ENCODE assay signal across 31 cellular contexts in the genomic region with DNA sequence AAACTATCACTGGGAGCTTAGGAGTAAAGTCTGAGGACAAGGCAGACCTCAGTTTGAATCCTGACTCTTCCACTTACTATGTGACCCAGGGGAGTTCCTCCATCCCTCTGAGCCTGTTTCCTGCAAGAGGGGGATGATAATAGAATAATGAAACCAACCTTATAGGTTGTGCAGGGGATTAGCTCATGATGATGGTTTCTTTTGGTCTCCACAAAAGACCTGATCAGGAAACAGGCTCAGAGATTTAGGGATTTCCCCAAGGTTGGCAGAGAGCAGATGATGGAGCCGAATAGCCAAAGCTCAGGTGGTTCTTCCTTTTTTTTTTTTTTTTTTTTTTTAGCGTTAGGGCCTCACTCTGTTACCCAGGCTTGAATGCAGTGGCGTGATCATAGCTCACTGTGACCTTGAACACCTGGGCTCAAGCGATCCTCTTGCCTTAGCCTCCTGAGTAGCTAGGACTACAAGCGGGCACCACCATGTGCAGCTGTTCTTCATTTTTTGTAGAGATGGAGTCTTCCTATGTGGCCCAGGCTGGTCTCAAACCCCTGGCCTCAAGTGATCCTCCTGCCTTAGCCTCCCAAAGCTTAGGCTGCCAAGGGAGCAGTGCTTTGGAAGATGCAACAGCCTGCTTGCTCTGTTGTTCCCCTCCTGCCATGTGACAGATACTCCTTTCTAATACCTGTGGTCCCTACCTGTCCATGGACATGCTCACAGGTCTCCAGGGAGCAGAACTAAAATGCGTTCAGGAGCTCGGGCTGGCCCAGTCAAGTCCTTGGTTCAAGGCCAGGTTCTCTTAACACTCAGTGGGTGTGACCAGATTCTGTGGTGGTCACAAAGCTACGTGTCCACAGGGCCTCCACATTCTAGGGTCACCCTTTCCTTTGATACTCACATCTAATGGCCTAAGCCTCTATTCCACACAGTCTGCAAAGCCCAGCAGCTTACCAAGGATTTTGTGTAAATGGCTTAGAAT. TPM values are rescaled to one million over a fixed set of nuclear protein-coding genes. Genes with fewer than 3 reads are reported as not detected.
DNase-seq lines count a peak whose midpoint lies in the region; ATAC-seq and TF ChIP-seq lines count a peak whose summit lies in the region.
"Had no signal": no experiment of that assay in that cellular context is flagged by ENCODE, and none has a peak within 500 bp of the region (broad histone marks: within the 10 kb centered on the region; RNA-seq: fewer than 3 reads in every experiment).

No MANE protein-coding gene starts in this region.

- CTCF ChIA-PET in activated CD8-positive, alpha-beta T cell treated with anti-CD3 and anti-CD28 coated beads for 36 hours (lab: Charles Lee): interaction anchor here (1.0 to 2.2 kb wide), 4 partner anchors 9 to 15 kb away, joined by 3 to 18 read pairs (median 3); no protein-coding TSS in a partner anchor
- CTCF ChIA-PET in activated CD8-positive, alpha-beta T cell treated with anti-CD3 and anti-CD28 coated beads, Interleukin-2, amount 10 ng/mL, durations not matched to agents 7 days and 5 days (lab: Charles Lee): interaction anchor here (1.2 to 3.8 kb wide), 3 partner anchors 10 to 51 kb away, joined by 3 to 32 read pairs (median 4); no protein-coding TSS in a partner anchor
- CTCF ChIA-PET in CD4-positive, alpha-beta memory T cell (lab: Charles Lee; ENCODE audit: partially characterized antibody): interaction anchor here (0.6 to 2.9 kb wide), 4 partner anchors 10 to 353 kb away, joined by 3 to 19 read pairs (median 4); a partner anchor contains a TSS

- no peak overlapping the region for H3K4me3 ChIP-seq in CD4-positive, alpha-beta memory T cell (ENCODE audit: low read length in 2 of 2)
- H3K4me3 ChIP-seq: A549, dorsolateral prefrontal cortex, heart right ventricle, spleen had no signal

- no peak for TF ChIP-seq CTCF in activated CD8-positive, alpha-beta T cell treated with anti-CD3 and anti-CD28 coated beads for 36 hours (IDR thresholded peaks at IDR 0.05)

- intact Hi-C loops in activated CD8-positive, alpha-beta T cell treated with anti-CD3 and anti-CD28 coated beads for 36 hours (cut with micrococcal nuclease): no loop called here
- intact Hi-C loops in CD4-positive, alpha-beta memory T cell (cut with micrococcal nuclease): no loop called here

- no peak overlapping the region for H3K27ac ChIP-seq in CD4-positive, alpha-beta memory T cell (ENCODE audit: low read depth, low read length)
- H3K27ac ChIP-seq: A549, dorsolateral prefrontal cortex, heart right ventricle, spleen had no signal

- POLR2A ChIA-PET in activated CD8-positive, alpha-beta T cell treated with anti-CD3 and anti-CD28 coated beads for 36 hours (lab: Charles Lee): interaction anchor here (0.9 to 2.2 kb wide), 11 partner anchors 9 to 44 kb away, joined by 3 to 5 read pairs (median 3); a partner anchor contains a TSS
- POLR2A ChIA-PET in activated CD8-positive, alpha-beta T cell treated with anti-CD3 and anti-CD28 coated beads, Interleukin-2, amount 10 ng/mL, durations not matched to agents 7 days and 5 days (lab: Charles Lee): interaction anchor here (1.3 kb wide), 1 partner anchor 8 kb away, joined by 4 read pairs; no protein-coding TSS in a partner anchor
- POLR2A ChIA-PET in CD4-positive, alpha-beta memory T cell (lab: Charles Lee; ENCODE audit: partially characterized antibody): interaction anchor here (0.6 to 1.6 kb wide), 4 partner anchors 10 to 34 kb away, joined by 3 to 4 read pairs (median 4); a partner anchor contains a TSS
- POLR2A ChIA-PET in activated naive CD8-positive, alpha-beta T cell treated with anti-CD3 and anti-CD28 coated beads, Interleukin-2, amount 10 ng/mL, durations not matched to agents 7 days and 5 days (lab: Charles Lee): interaction anchor here (0.6 to 1.2 kb wide), 4 partner anchors 23 to 1104 kb away, joined by 3 to 6 read pairs (median 3); a partner anchor contains a TSS

- DNase-seq in activated CD8-positive, alpha-beta T cell treated with anti-CD3 and anti-CD28 coated beads for 36 hours: no peak
- DNase-seq in activated CD8-positive, alpha-beta T cell treated with anti-CD3 and anti-CD28 coated beads, Interleukin-2, amount 10 ng/mL, durations not matched to agents 7 days and 5 days: no peak
- no peak for DNase-seq in CD4-positive, alpha-beta memory T cell
- DNase-seq in activated naive CD8-positive, alpha-beta T cell treated with anti-CD3 and anti-CD28 coated beads, Interleukin-2, amount 10 ng/mL, durations not matched to agents 7 days and 5 days: no peak
- DNase-seq in stimulated activated naive CD8-positive, alpha-beta T cell treated with anti-CD3 and anti-CD28 coated beads, Interleukin-15, Interleukin-2, amounts not matched to agents 100 U/mL and 50 U/mL, for 24 hours: no peak
- DNase-seq in DMS79 (lab: John Stamatoyannopoulos, UW) (no peak), NCI-H2081 treated with DMSO at 0.1 percent for 48 hours (lab: John Stamatoyannopoulos, UW) (no peak)
- DNase-seq: activated CD4-positive, alpha-beta T cell treated with anti-CD3 and anti-CD28 coated beads for 4 hours; activated CD8-positive, alpha-beta memory T cell treated with anti-CD3 and anti-CD28 coated beads, Interleukin-2, amount 10 ng/mL, durations not matched to agents 7 days and 5 days; amniotic stem cell; CD8-positive, alpha-beta memory T cell; DMS 273 treated with DMSO at 0.1 percent for 48 hours; dorsolateral prefrontal cortex; EL; GOT3; heart right ventricle; HFFc6; kidney; left ventricle myocardium superior; NCI-H146; NCI-H2107; NCI-H748 treated with DMSO at 0.1 percent for 48 hours; right cardiac atrium; SHP77; spleen; stimulated activated CD8-positive, alpha-beta memory T cell treated with anti-CD3 and anti-CD28 coated beads, Interleukin-4, amount 100 ng/mL, for 48 hours had no signal

- H3K27ac Mint-ChIP-seq in activated CD8-positive, alpha-beta T cell treated with anti-CD3 and anti-CD28 coated beads for 36 hours: peak overlapping the region; percentile 72
- no peak overlapping the region for H3K27ac Mint-ChIP-seq in activated CD8-positive, alpha-beta T cell treated with anti-CD3 and anti-CD28 coated beads, Interleukin-2, amount 10 ng/mL, durations not matched to agents 7 days and 5 days
- H3K27ac Mint-ChIP-seq in CD4-positive, alpha-beta memory T cell: peak overlapping the region in 4 of 7 donors; percentile 19 to 73 (median 66)
- H3K27ac Mint-ChIP-seq in activated naive CD8-positive, alpha-beta T cell treated with anti-CD3 and anti-CD28 coated beads, Interleukin-2, amount 10 ng/mL, durations not matched to agents 7 days and 5 days: peak overlapping the region; percentile 14
- H3K27ac Mint-ChIP-seq: activated CD8-positive, alpha-beta memory T cell treated with anti-CD3 and anti-CD28 coated beads, Interleukin-2, amount 10 ng/mL, durations not matched to agents 7 days and 5 days; HFFc6; T-helper 2 cell treated with Interferon-gamma antibody and Interleukin-4, amounts not matched to agents 5 μg/mL and 100 μg/mL, for 36 hours had no signal

- no peak overlapping the region for H3K4me3 Mint-ChIP-seq in activated CD8-positive, alpha-beta T cell treated with anti-CD3 and anti-CD28 coated beads for 36 hours
- H3K4me3 Mint-ChIP-seq in activated CD8-positive, alpha-beta T cell treated with anti-CD3 and anti-CD28 coated beads, Interleukin-2, amount 10 ng/mL, durations not matched to agents 7 days and 5 days: no peak overlapping the region
- H3K4me3 Mint-ChIP-seq in CD4-positive, alpha-beta memory T cell: no peak overlapping the region
- no peak overlapping the region for H3K4me3 Mint-ChIP-seq in activated naive CD8-positive, alpha-beta T cell treated with anti-CD3 and anti-CD28 coated beads, Interleukin-2, amount 10 ng/mL, durations not matched to agents 7 days and 5 days
- H3K4me3 Mint-ChIP-seq: activated CD8-positive, alpha-beta memory T cell treated with anti-CD3 and anti-CD28 coated beads, Interleukin-2, amount 10 ng/mL, durations not matched to agents 7 days and 5 days; CD8-positive, alpha-beta memory T cell; HFFc6; IgD-negative memory B cell; T-helper 2 cell treated with Interferon-gamma antibody and Interleukin-4, amounts not matched to agents 5 μg/mL and 100 μg/mL, for 36 hours; type B pancreatic cell had no signal

- peaks cover 26% of the 10 kb centered on the region for H3K36me3 ChIP-seq in CD4-positive, alpha-beta memory T cell (ENCODE audit: insufficient read depth, low read length)

- no peaks in the 10 kb centered on the region for H3K4me1 ChIP-seq in CD4-positive, alpha-beta memory T cell (ENCODE audit: insufficient read depth, low read length)
- H3K4me1 ChIP-seq: A549, heart right ventricle, spleen had no signal

- H3K9me3 Mint-ChIP-seq in activated CD8-positive, alpha-beta T cell treated with anti-CD3 and anti-CD28 coated beads for 36 hours: no peaks in the 10 kb centered on the region
- H3K9me3 Mint-ChIP-seq in activated CD8-positive, alpha-beta T cell treated with anti-CD3 and anti-CD28 coated beads, Interleukin-2, amount 10 ng/mL, durations not matched to agents 7 days and 5 days (ENCODE audit: insufficient read depth): no peaks in the 10 kb centered on the region
- no peaks in the 10 kb centered on the region for H3K9me3 Mint-ChIP-seq in CD4-positive, alpha-beta memory T cell
- H3K9me3 Mint-ChIP-seq in activated naive CD8-positive, alpha-beta T cell treated with anti-CD3 and anti-CD28 coated beads, Interleukin-2, amount 10 ng/mL, durations not matched to agents 7 days and 5 days: no peaks in the 10 kb centered on the region
- H3K9me3 Mint-ChIP-seq: CD8-positive, alpha-beta memory T cell; HFFc6; IgD-negative memory B cell; T-helper 2 cell treated with Interferon-gamma antibody and Interleukin-4, amounts not matched to agents 5 μg/mL and 100 μg/mL, for 36 hours; type B pancreatic cell had no signal

- H3K36me3 Mint-ChIP-seq in activated CD8-positive, alpha-beta T cell treated with anti-CD3 and anti-CD28 coated beads for 36 hours (ENCODE audit: low read depth): peaks cover 22% of the 10 kb centered on the region
- H3K36me3 Mint-ChIP-seq in activated CD8-positive, alpha-beta T cell treated with anti-CD3 and anti-CD28 coated beads, Interleukin-2, amount 10 ng/mL, durations not matched to agents 7 days and 5 days (ENCODE audit: low read depth): peaks cover 41% of the 10 kb centered on the region
- H3K36me3 Mint-ChIP-seq in CD4-positive, alpha-beta memory T cell: peaks cover 29 to 49% of the 10 kb centered on the region in 2 donors
- H3K36me3 Mint-ChIP-seq in activated naive CD8-positive, alpha-beta T cell treated with anti-CD3 and anti-CD28 coated beads, Interleukin-2, amount 10 ng/mL, durations not matched to agents 7 days and 5 days: peaks cover 20% of the 10 kb centered on the region

- no peaks in the 10 kb centered on the region for H3K27me3 Mint-ChIP-seq in activated CD8-positive, alpha-beta T cell treated with anti-CD3 and anti-CD28 coated beads for 36 hours
- H3K27me3 Mint-ChIP-seq in activated CD8-positive, alpha-beta T cell treated with anti-CD3 and anti-CD28 coated beads, Interleukin-2, amount 10 ng/mL, durations not matched to agents 7 days and 5 days (ENCODE audit: low read depth): no peaks in the 10 kb centered on the region
- no peaks in the 10 kb centered on the region for H3K27me3 Mint-ChIP-seq in CD4-positive, alpha-beta memory T cell
- no peaks in the 10 kb centered on the region for H3K27me3 Mint-ChIP-seq in activated naive CD8-positive, alpha-beta T cell treated with anti-CD3 and anti-CD28 coated beads, Interleukin-2, amount 10 ng/mL, durations not matched to agents 7 days and 5 days
- H3K27me3 Mint-ChIP-seq: activated CD8-positive, alpha-beta memory T cell treated with anti-CD3 and anti-CD28 coated beads, Interleukin-2, amount 10 ng/mL, durations not matched to agents 7 days and 5 days; CD8-positive, alpha-beta memory T cell; IgD-negative memory B cell; type B pancreatic cell had no signal

- ATAC-seq in activated CD8-positive, alpha-beta T cell treated with anti-CD3 and anti-CD28 coated beads for 36 hours: peak; percentile 56
- no peak for ATAC-seq in activated CD8-positive, alpha-beta T cell treated with anti-CD3 and anti-CD28 coated beads, Interleukin-2, amount 10 ng/mL, durations not matched to agents 7 days and 5 days
- ATAC-seq in activated naive CD8-positive, alpha-beta T cell treated with anti-CD3 and anti-CD28 coated beads, Interleukin-2, amount 10 ng/mL, durations not matched to agents 7 days and 5 days (ENCODE audit: low read depth): no peak
- peak; percentile 16 for ATAC-seq in stimulated activated naive CD8-positive, alpha-beta T cell treated with anti-CD3 and anti-CD28 coated beads, Interleukin-15, Interleukin-2, amounts not matched to agents 100 U/mL and 50 U/mL, for 24 hours
- no peak for ATAC-seq in SK-N-SH treated with all-trans-retinoic acid at 6 μM for 48 hours
- ATAC-seq: A549; activated CD8-positive, alpha-beta memory T cell treated with anti-CD3 and anti-CD28 coated beads, Interleukin-2, amount 10 ng/mL, durations not matched to agents 7 days and 5 days; heart right ventricle; left ventricle myocardium superior; right cardiac atrium had no signal

- H3K27me3 ChIP-seq in CD4-positive, alpha-beta memory T cell (ENCODE audit: insufficient read depth, low read length): no peaks in the 10 kb centered on the region
- H3K27me3 ChIP-seq: dorsolateral prefrontal cortex, heart right ventricle, spleen had no signal

- no peaks in the 10 kb centered on the region for H3K9me3 ChIP-seq in CD4-positive, alpha-beta memory T cell (ENCODE audit: control insufficient read depth in 1 of 2, low read length in 2 of 2)
- H3K9me3 ChIP-seq: A549, heart right ventricle, spleen had no signal

- peaks cover 4% of the 10 kb centered on the region for H3K4me1 Mint-ChIP-seq in activated CD8-positive, alpha-beta T cell treated with anti-CD3 and anti-CD28 coated beads for 36 hours (ENCODE audit: low read depth)
- H3K4me1 Mint-ChIP-seq in activated CD8-positive, alpha-beta T cell treated with anti-CD3 and anti-CD28 coated beads, Interleukin-2, amount 10 ng/mL, durations not matched to agents 7 days and 5 days (ENCODE audit: low read depth): peaks cover 7% of the 10 kb centered on the region
- H3K4me1 Mint-ChIP-seq in CD4-positive, alpha-beta memory T cell: peaks cover 0 to 14% (median 8%) of the 10 kb centered on the region in 4 donors
- H3K4me1 Mint-ChIP-seq in activated naive CD8-positive, alpha-beta T cell treated with anti-CD3 and anti-CD28 coated beads, Interleukin-2, amount 10 ng/mL, durations not matched to agents 7 days and 5 days: no peaks in the 10 kb centered on the region

RNA-seq across cellular contexts. Expression of a gene that starts 22.3 kb away (rescaled TPM):
- 10 to 100 TPM; 28.4 to 29.0 TPM for total RNA-seq in activated CD8-positive, alpha-beta T cell treated with anti-CD3 and anti-CD28 coated beads for 36 hours
- total RNA-seq in activated CD8-positive, alpha-beta T cell treated with anti-CD3 and anti-CD28 coated beads, Interleukin-2, amount 10 ng/mL, durations not matched to agents 7 days and 5 days: 10 to 100 TPM; 31.0 to 31.6 TPM
- 10 to 100 TPM; 40.9 to 43.7 TPM for total RNA-seq in CD4-positive, alpha-beta memory T cell
- polyA plus RNA-seq in CD4-positive, alpha-beta memory T cell: 10 to 100 TPM in 1 of 2 donors, 1 to 10 TPM in 1; 6.6 to 19.7 TPM
- 10 to 100 TPM; 36.2 to 37.2 TPM for total RNA-seq in activated naive CD8-positive, alpha-beta T cell treated with anti-CD3 and anti-CD28 coated beads, Interleukin-2, amount 10 ng/mL, durations not matched to agents 7 days and 5 days

RNA-seq across cellular contexts. Expression of a gene that starts 31.6 kb away (rescaled TPM):
- total RNA-seq in activated CD8-positive, alpha-beta T cell treated with anti-CD3 and anti-CD28 coated beads for 36 hours: 10 to 100 TPM; 18.2 to 19.6 TPM
- 10 to 100 TPM; 13.2 to 16.1 TPM for total RNA-seq in activated CD8-positive, alpha-beta T cell treated with anti-CD3 and anti-CD28 coated beads, Interleukin-2, amount 10 ng/mL, durations not matched to agents 7 days and 5 days
- 100 to 1,000 TPM; 399 to 411 TPM for total RNA-seq in CD4-positive, alpha-beta memory T cell
- polyA plus RNA-seq in CD4-positive, alpha-beta memory T cell: 100 to 1,000 TPM; 418 to 473 TPM
- total RNA-seq in activated naive CD8-positive, alpha-beta T cell treated with anti-CD3 and anti-CD28 coated beads, Interleukin-2, amount 10 ng/mL, durations not matched to agents 7 days and 5 days: 100 to 1,000 TPM; 110 to 125 TPM

Comparison
In these comparisons a context has a peak if more than half of its experiments do, and no peak if none do; other contexts are left out.
1. ATAC-seq: peak in activated CD8-positive, alpha-beta T cell treated with anti-CD3 and anti-CD28 coated beads for 36 hours (single experiment) and stimulated activated naive CD8-positive, alpha-beta T cell treated with anti-CD3 and anti-CD28 coated beads, Interleukin-15, Interleukin-2, amounts not matched to agents 100 U/mL and 50 U/mL, for 24 hours (single experiment); none in activated CD8-positive, alpha-beta T cell treated with anti-CD3 and anti-CD28 coated beads, Interleukin-2, amount 10 ng/mL, durations not matched to agents 7 days and 5 days (single experiment), activated naive CD8-positive, alpha-beta T cell treated with anti-CD3 and anti-CD28 coated beads, Interleukin-2, amount 10 ng/mL, durations not matched to agents 7 days and 5 days (single experiment) and SK-N-SH treated with all-trans-retinoic acid at 6 μM for 48 hours (single experiment).
2. RNA of a gene that starts 31.6 kb away (total RNA-seq): 399 to 411 TPM in CD4-positive, alpha-beta memory T cell and 110 to 125 TPM in activated naive CD8-positive, alpha-beta T cell treated with anti-CD3 and anti-CD28 coated beads, Interleukin-2, amount 10 ng/mL, durations not matched to agents 7 days and 5 days; 18.2 to 19.6 TPM in activated CD8-positive, alpha-beta T cell treated with anti-CD3 and anti-CD28 coated beads for 36 hours and 13.2 to 16.1 TPM in activated CD8-positive, alpha-beta T cell treated with anti-CD3 and anti-CD28 coated beads, Interleukin-2, amount 10 ng/mL, durations not matched to agents 7 days and 5 days; every median in the first group is over 4 times any median in the second.